23 cellular contexts compared by ENCODE assay signal in genomic region chr2:21024198-21024597, GRCh38. TPM values are rescaled to one million over a fixed set of nuclear protein-coding genes. Genes with fewer than 3 reads are reported as not detected.
"Had no signal": no experiment of that assay in that cellular context is flagged by ENCODE, and none has a peak within 500 bp of the region (broad histone marks: within the 10 kb centered on the region; RNA-seq: fewer than 3 reads in every experiment).

No MANE protein-coding gene starts in this region.

- DNase-seq: cortex of kidney; effector CD8-positive, alpha-beta T cell; effector memory CD8-positive, alpha-beta T cell; endodermal cell; erythroblast; esophagus squamous epithelium; foreskin fibroblast; foreskin melanocyte; gastrocnemius medialis; glutamatergic neuron; head of caudate nucleus; heart right ventricle; hippocampal formation; left cardiac atrium; left lung; left ventricle myocardium superior; lower lobe of right lung; mesenchymal stem cell; mucosa of descending colon; naive B cell had no signal

- H3K9me3 ChIP-seq: esophagus squamous epithelium, gastrocnemius medialis, heart right ventricle, left lung, lower lobe of right lung, mucosa of descending colon had no signal

- H3K4me1 ChIP-seq: esophagus squamous epithelium, gastrocnemius medialis, heart right ventricle, left lung, lower lobe of right lung had no signal

- H3K36me3 ChIP-seq: esophagus squamous epithelium, gastrocnemius medialis, left lung, lower lobe of right lung had no signal

- H3K27me3 ChIP-seq: esophagus squamous epithelium, gastrocnemius medialis, left lung had no signal

- H3K27ac ChIP-seq: epithelial cell of prostate, esophagus squamous epithelium, gastrocnemius medialis, heart right ventricle, left lung, lower lobe of right lung had no signal

- H3K4me3 ChIP-seq: esophagus squamous epithelium, gastrocnemius medialis, heart right ventricle, left lung, lower lobe of right lung, mucosa of descending colon had no signal

RNA-seq across cellular contexts. Expression of gene APOB, which starts 19.7 kb away (rescaled TPM):
- total RNA-seq: kidney epithelial cell, myocyte had no signal
